Comparison of ENCODE assay signal across 23 cellular contexts in the genomic region with DNA sequence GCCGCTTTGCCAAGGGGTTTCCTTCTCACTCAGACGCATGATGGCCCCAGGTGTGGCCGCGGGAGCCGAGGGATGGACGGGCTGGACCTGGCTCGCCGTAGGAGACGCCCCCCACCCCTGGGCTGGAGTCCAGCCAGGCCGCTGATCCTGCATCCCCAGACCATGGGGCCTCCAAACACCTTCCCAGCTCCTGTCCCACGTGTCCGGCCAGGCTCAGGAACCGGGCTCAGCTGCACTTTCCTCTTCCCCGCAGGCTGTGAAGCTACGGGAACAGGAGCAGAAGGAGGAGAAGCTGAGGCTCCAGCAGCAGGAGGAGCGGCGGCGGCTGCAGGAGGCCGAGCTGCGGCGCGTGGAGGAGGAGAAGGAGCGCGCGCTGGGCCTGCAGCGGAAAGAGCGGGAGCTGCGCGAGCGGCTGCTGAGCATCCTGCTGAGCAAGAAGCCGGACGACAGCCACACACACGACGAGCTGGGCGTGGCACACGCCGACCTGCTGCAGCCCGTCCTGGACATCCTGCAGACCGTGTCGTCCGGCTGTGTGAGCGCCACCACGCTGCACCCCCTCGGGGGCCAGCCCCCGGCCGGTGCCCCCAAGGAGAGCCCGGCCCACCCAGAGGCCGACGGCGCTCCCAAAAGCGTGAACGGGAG. TPM values are rescaled to one million over a fixed set of nuclear protein-coding genes. Genes with fewer than 3 reads are reported as not detected.
DNase-seq lines count a peak whose midpoint lies in the region; ATAC-seq and TF ChIP-seq lines count a peak whose summit lies in the region.
"Had no signal": no experiment of that assay in that cellular context is flagged by ENCODE, and none has a peak within 500 bp of the region (broad histone marks: within the 10 kb centered on the region; RNA-seq: fewer than 3 reads in every experiment).

No MANE protein-coding gene starts in this region.

- no peak for ATAC-seq in GM21576 (IDR thresholded peaks at IDR 0.05; ENCODE audit: unreplicated experiment)

- no peak for TF ChIP-seq POLR2A in uterus (IDR thresholded peaks at IDR 0.05)

- peaks cover 49% of the 10 kb centered on the region for H3K36me3 ChIP-seq in endodermal cell (ENCODE audit: control insufficient read depth, insufficient read depth, low read length)
- H3K36me3 ChIP-seq in osteoblast (ENCODE audit: insufficient read depth, low read length): peaks cover 62% of the 10 kb centered on the region
- no peaks in the 10 kb centered on the region for H3K36me3 ChIP-seq in uterus

- H3K9me3 ChIP-seq in endodermal cell (ENCODE audit: control insufficient read depth, low read length) (peaks cover 5% of the 10 kb centered on the region), osteoblast (ENCODE audit: low read depth, low read length) (no peaks in the 10 kb centered on the region), uterus (no peaks in the 10 kb centered on the region)

- H3K4me1 ChIP-seq in endodermal cell (ENCODE audit: control insufficient read depth, insufficient read depth, low read length) (no peaks in the 10 kb centered on the region), osteoblast (ENCODE audit: insufficient read depth, low read length) (no peaks in the 10 kb centered on the region), uterus (no peaks in the 10 kb centered on the region)

- no peak overlapping the region for H2AFZ ChIP-seq in osteoblast (ENCODE audit: low read length)

- H3K27ac ChIP-seq in endodermal cell (ENCODE audit: low read depth, low read length): no peak overlapping the region
- H3K27ac ChIP-seq in osteoblast (ENCODE audit: low read depth, low read length): no peak overlapping the region
- no peak overlapping the region for H3K27ac ChIP-seq in uterus
- H3K27ac ChIP-seq: 22Rv1, KMS-11 had no signal

- H3K4me1 Mint-ChIP-seq in endodermal cell: no peaks in the 10 kb centered on the region

- no peak overlapping the region for H3K9ac ChIP-seq in endodermal cell (ENCODE audit: extremely low read depth, low read length, poor library complexity, severe bottlenecking)
- H3K9ac ChIP-seq: KMS-11 had no signal

- H3K27ac Mint-ChIP-seq in endodermal cell: no peak overlapping the region
- H3K27ac Mint-ChIP-seq: CD4-positive, CD25-positive, alpha-beta regulatory T cell had no signal

- H3K36me3 Mint-ChIP-seq in endodermal cell (ENCODE audit: low read depth): peaks cover 70% of the 10 kb centered on the region

- H3K27me3 ChIP-seq in endodermal cell (ENCODE audit: control insufficient read depth, insufficient read depth, low read length, poor library complexity, severe bottlenecking) (no peaks in the 10 kb centered on the region), osteoblast (ENCODE audit: insufficient read depth, low read length) (no peaks in the 10 kb centered on the region), uterus (no peaks in the 10 kb centered on the region)

- H3K4me3 Mint-ChIP-seq in endodermal cell: no peak overlapping the region
- H3K4me3 Mint-ChIP-seq: CD4-positive, CD25-positive, alpha-beta regulatory T cell had no signal

- 96 to 99% methylated on average over 38 to 52 of the region's 52 CpGs for WGBS in endodermal cell (ENCODE audit: insufficient coverage in 1 of 2, insufficient read length in 1 of 2), 2 experiments

- intact Hi-C loops in uterus (cut with DNase I; ENCODE audit: low total_unique reads): no loop called here

- H4K20me1 ChIP-seq in osteoblast (ENCODE audit: insufficient read depth, low read length): peaks cover 31% of the 10 kb centered on the region

- H3K4me3 ChIP-seq in endodermal cell (ENCODE audit: low read length) (no peak overlapping the region), osteoblast (ENCODE audit: insufficient read depth, low read length) (no peak overlapping the region), uterus (no peak overlapping the region)

- TF ChIP-seq CTCF in endodermal cell (conservative IDR thresholded peaks at IDR 0.05) (no peak), osteoblast (IDR thresholded peaks at IDR 0.05; ENCODE audit: extremely low read depth, low read depth, low read length) (no peak), uterus (IDR thresholded peaks at IDR 0.05) (no peak)

- peaks cover 31% of the 10 kb centered on the region for H3K79me2 ChIP-seq in osteoblast (ENCODE audit: insufficient read depth, low read length)

- peak; percentile 14 for DNase-seq in activated CD8-positive, alpha-beta memory T cell treated with anti-CD3 and anti-CD28 coated beads, Interleukin-2, amount 50 U/mL, for 4 hours
- DNase-seq in activated CD8-positive, alpha-beta memory T cell treated with anti-CD3 and anti-CD28 coated beads for 24 hours: no peak
- peak; percentile 24 for DNase-seq in D341Med (ENCODE audit: low spot score)
- DNase-seq in endodermal cell: peak; percentile 24
- DNase-seq in osteoblast (ENCODE audit: insufficient read length, low spot score, missing footprints): peak; percentile 67
- DNase-seq in HCEC 1CT: no peak
- no peak for DNase-seq in uterus
- DNase-seq: CD4-positive, CD25-positive, alpha-beta regulatory T cell; COR-L47; GDM1; NCI-H1417; NCI-H187; NCI-H2107; NCI-H510A; NCI-H82; SIG-M5 had no signal

- H3K4me2 ChIP-seq in osteoblast (ENCODE audit: insufficient read depth, low read length): no peak overlapping the region
- H3K4me2 ChIP-seq: KMS-11 had no signal

- H3K27me3 Mint-ChIP-seq in endodermal cell (ENCODE audit: insufficient read depth): no peaks in the 10 kb centered on the region
- H3K27me3 Mint-ChIP-seq: CD4-positive, CD25-positive, alpha-beta regulatory T cell had no signal

- H3K9me3 Mint-ChIP-seq in endodermal cell: no peaks in the 10 kb centered on the region
- H3K9me3 Mint-ChIP-seq: CD4-positive, CD25-positive, alpha-beta regulatory T cell had no signal

RNA-seq across cellular contexts. Expression of a gene that starts 9.1 kb away (rescaled TPM):
- total RNA-seq in endodermal cell (10 to 100 TPM; 42.2 to 50.9 TPM), osteoblast (17.7 and 18.5 TPM in 2 replicates), uterus (10 to 100 TPM; 21.5 to 52.9 (median 29.6) TPM)
- polyA plus RNA-seq in endodermal cell (2013, experiment 1 of 2): 50.4 TPM
- polyA plus RNA-seq in endodermal cell (2013, experiment 2 of 2): 42.1 TPM

RNA-seq across cellular contexts. Expression of a gene that starts 14.3 kb away (rescaled TPM):
- not detected for total RNA-seq in endodermal cell
- 0.68 TPM for polyA plus RNA-seq in endodermal cell (2013, experiment 1 of 2)
- polyA plus RNA-seq in endodermal cell (2013, experiment 2 of 2): 0.83 TPM
- 0.36 TPM in 1 of 2 replicates, not detected in the other for total RNA-seq in osteoblast
- total RNA-seq in uterus: 1 to 10 TPM in 1 of 4 donors, under 1 TPM in 1, not detected in 2; 0.21 to 2.6 TPM
- total RNA-seq: CD4-positive, CD25-positive, alpha-beta regulatory T cell; Daoy; H4; RPMI7951 had no signal
- polyA plus RNA-seq: AG04450 had no signal

Comparison
In these comparisons a context has a peak if more than half of its experiments do, and no peak if none do; other contexts are left out.
1. DNase-seq: peak in activated CD8-positive, alpha-beta memory T cell treated with anti-CD3 and anti-CD28 coated beads, Interleukin-2, amount 50 U/mL, for 4 hours (single experiment), D341Med (single experiment), endodermal cell (single experiment) and osteoblast (single experiment); none in activated CD8-positive, alpha-beta memory T cell treated with anti-CD3 and anti-CD28 coated beads for 24 hours (single experiment), HCEC 1CT (single experiment) and uterus (0 of 2).